29 cellular contexts compared by ENCODE assay signal in genomic region chr13:46839399-46839798, GRCh38. TPM values are rescaled to one million over a fixed set of nuclear protein-coding genes. Genes with fewer than 3 reads are reported as not detected.
"Had no signal": no experiment of that assay in that cellular context is flagged by ENCODE, and none has a peak within 500 bp of the region (broad histone marks: within the 10 kb centered on the region; RNA-seq: fewer than 3 reads in every experiment).

No MANE protein-coding gene starts in this region.

- H3K27ac ChIP-seq: hepatocyte, left ventricle myocardium inferior, neural progenitor cell, neutrophil, parathyroid adenoma, psoas muscle, skin epidermis, stomach, testis, thyroid gland, transverse colon, upper lobe of left lung, vagina had no signal

- H3K36me3 ChIP-seq: left ventricle myocardium inferior, neural progenitor cell, neutrophil, stomach, thyroid gland, transverse colon, upper lobe of left lung, vagina had no signal

- H3K4me1 ChIP-seq: left ventricle myocardium inferior, parathyroid adenoma, psoas muscle, stomach, testis, thyroid gland, transverse colon, upper lobe of left lung, vagina had no signal

- DNase-seq: islet precursor cell; left ventricle myocardium inferior; midbrain; mucosa of descending colon; naive thymus-derived CD8-positive, alpha-beta T cell; nephron progenitor cell; occipital lobe; psoas muscle; stimulated activated CD4-positive, alpha-beta T cell treated with anti-CD3 and anti-CD28 coated beads, Interleukin-12 subunit alpha, Interleukin-12 subunit beta, amount 100 ng/mL, for 4 hours; stimulated activated CD4-positive, alpha-beta T cell treated with anti-CD3 and anti-CD28 coated beads, Interleukin-15, amount 100 ng/mL, for 24 hours; stimulated activated CD4-positive, alpha-beta T cell treated with anti-CD3 and anti-CD28 coated beads, Interleukin-2, amount 100 ng/mL, for 24 hours; stimulated activated CD4-positive, alpha-beta T cell treated with anti-CD3 and anti-CD28 coated beads, Interleukin-4, amount 100 ng/mL, for 1 hour; stimulated activated naive B cell treated with anti-CD40 and anti-IgM and Interleukin-4, amounts not matched to agents 10 μg/mL and 1 μg/mL and 100 μg/mL, for 72 hours; stimulated activated naive CD8-positive, alpha-beta T cell treated with anti-CD3 and anti-CD28 coated beads, Interleukin-15, Interleukin-2, amounts not matched to agents 100 U/mL and 50 U/mL, for 24 hours; stomach; testis; thyroid gland; transverse colon; upper lobe of left lung had no signal

- H3K27me3 ChIP-seq: hepatocyte, neural progenitor cell, neutrophil, testis, thyroid gland, transverse colon, upper lobe of left lung, vagina had no signal

- H3K79me2 ChIP-seq: hepatocyte, parathyroid adenoma had no signal

- H3K9me3 ChIP-seq: left ventricle myocardium inferior, mucosa of descending colon, neutrophil, psoas muscle, stomach, testis, thyroid gland, transverse colon, upper lobe of left lung, vagina had no signal

- H2AFZ ChIP-seq: hepatocyte, neural progenitor cell, parathyroid adenoma had no signal

- H3K4me3 ChIP-seq: hepatocyte, left ventricle myocardium inferior, lung, mucosa of descending colon, neural progenitor cell, psoas muscle, skin epidermis, stomach, testis, thyroid gland, transverse colon, upper lobe of left lung, vagina had no signal

- H3K9ac ChIP-seq: neural progenitor cell, parathyroid adenoma had no signal

- ATAC-seq: mucosa of descending colon; naive thymus-derived CD8-positive, alpha-beta T cell; psoas muscle; sciatic nerve; stimulated activated naive B cell treated with anti-CD40 and anti-IgM and Interleukin-4, amounts not matched to agents 10 μg/mL and 1 μg/mL and 100 μg/mL, for 72 hours; stimulated activated naive CD8-positive, alpha-beta T cell treated with anti-CD3 and anti-CD28 coated beads, Interleukin-15, Interleukin-2, amounts not matched to agents 100 U/mL and 50 U/mL, for 24 hours had no signal

- H3K4me2 ChIP-seq: hepatocyte, neural progenitor cell had no signal

RNA-seq across cellular contexts. Expression of gene HTR2A, which starts 57.5 kb away (rescaled TPM):
- total RNA-seq: kidney epithelial cell; naive thymus-derived CD8-positive, alpha-beta T cell; osteocyte; psoas muscle had no signal
- polyA plus RNA-seq: hepatocyte; naive thymus-derived CD8-positive, alpha-beta T cell had no signal
